ENCODE assay signal across 1 cellular context in genomic region chr19:7681336-7682174, GRCh38.
TF ChIP-seq lines count a peak whose summit lies in the region.

No MANE protein-coding gene starts in this region.

TF ChIP-seq in HepG2, 621 proteins besides CTCF, POLR2A, EP300 and RAD21 (continued from another document):
- TF ChIP-seq ZNF609 (CRISPR knock-in tag; IDR thresholded peaks at IDR 0.05; ENCODE audit: borderline replicate concordance) (0 out of 2 replicates have a peak, but pooled peaks have one; percentile 13), SOX13 (IDR thresholded peaks at IDR 0.05) (no peak), SOX13 (CRISPR knock-in tag; conservative IDR thresholded peaks at IDR 0.05 in 1 of 2, IDR thresholded peaks at IDR 0.05 in 1 of 2) (no peak), ZFP82 (CRISPR knock-in tag; IDR thresholded peaks at IDR 0.05; ENCODE audit: borderline replicate concordance) (peak; percentile 34; the same call in 1 of the 2 replicates), ZBTB38 (CRISPR knock-in tag; IDR thresholded peaks at IDR 0.05) (peak; percentile 18; the same call in 1 of the 2 replicates), TBX2 (CRISPR knock-in tag; IDR thresholded peaks at IDR 0.05; ENCODE audit: borderline replicate concordance) (peak; percentile 39; the same call in 1 of the 2 replicates), ZBTB7A (CRISPR knock-in tag; IDR thresholded peaks at IDR 0.05) (peak; percentile 61; the same call in 1 of the 2 replicates), FOSL1 (CRISPR knock-in tag; IDR thresholded peaks at IDR 0.05; ENCODE audit: borderline replicate concordance) (no peak), RARA (CRISPR knock-in tag; IDR thresholded peaks at IDR 0.05) (0 out of 2 replicates have a peak, but pooled peaks have one; percentile 27), ZNF580 (CRISPR knock-in tag; IDR thresholded peaks at IDR 0.05; ENCODE audit: borderline replicate concordance, low read depth) (0 out of 2 replicates have a peak, but pooled peaks have one; percentile 37), GFI1 (CRISPR knock-in tag; IDR thresholded peaks at IDR 0.05; ENCODE audit: borderline replicate concordance) (peak; percentile 33; the same call in 1 of the 2 replicates), HMGXB3 (CRISPR knock-in tag; IDR thresholded peaks at IDR 0.05; ENCODE audit: borderline replicate concordance) (no peak), GATAD2A (CRISPR knock-in tag; IDR thresholded peaks at IDR 0.05) (peak; percentile 35; the same call in 1 of the 2 replicates), CEBPB (IDR thresholded peaks at IDR 0.05; ENCODE audit: borderline replicate concordance, low read depth, low read length) (peak; percentile 94), MIXL1 (CRISPR knock-in tag; IDR thresholded peaks at IDR 0.05) (0 out of 2 replicates have a peak, but pooled peaks have one; percentile 41), HNF1B (CRISPR knock-in tag; IDR thresholded peaks at IDR 0.05) (peak; percentile 54), BCL6 (CRISPR knock-in tag; IDR thresholded peaks at IDR 0.05) (peak; percentile 33; the same call in 1 of the 2 replicates), ZBTB42 (CRISPR knock-in tag; IDR thresholded peaks at IDR 0.05) (no peak), REPIN1 (CRISPR knock-in tag; IDR thresholded peaks at IDR 0.05; ENCODE audit: borderline replicate concordance, low read depth) (0 out of 2 replicates have a peak, but pooled peaks have one; percentile 43), ZNF552 (CRISPR knock-in tag; IDR thresholded peaks at IDR 0.05; ENCODE audit: borderline replicate concordance) (peak; percentile 100), FOXK1 (CRISPR knock-in tag; IDR thresholded peaks at IDR 0.05; ENCODE audit: borderline replicate concordance, low read depth) (0 out of 2 replicates have a peak, but pooled peaks have one; percentile 32)
